In genomic region chr2:43012966-43013365, GRCh38 we compare ENCODE assay signal across 35 cellular contexts.
"Had no signal": no experiment of that assay in that cellular context is flagged by ENCODE, and none has a peak within 500 bp of the region (broad histone marks: within the 10 kb centered on the region; RNA-seq: fewer than 3 reads in every experiment).

No MANE protein-coding gene starts in this region.

- H3K9me3 Mint-ChIP-seq: activated naive CD4-positive, alpha-beta T cell treated with anti-CD3 and anti-CD28 coated beads, Interleukin-2, amount 10 ng/mL, durations not matched to agents 7 days and 5 days had no signal

- H3K27ac Mint-ChIP-seq: activated CD4-positive, alpha-beta memory T cell treated with anti-CD3 and anti-CD28 coated beads for 36 hours; activated naive CD4-positive, alpha-beta T cell treated with anti-CD3 and anti-CD28 coated beads, Interleukin-2, amount 10 ng/mL, durations not matched to agents 7 days and 5 days; activated naive CD8-positive, alpha-beta T cell; activated naive CD8-positive, alpha-beta T cell treated with anti-CD3 and anti-CD28 coated beads, Interleukin-2, amount 50 U/mL, for 24 hours; activated T-helper 1 cell treated with anti-CD3 and anti-CD28 coated beads, Interleukin-12 subunit alpha, Interleukin-12 subunit beta, Interleukin-2, Interleukin-4 antibody, amounts not matched to agents 30 ng/mL and 10 ng/mL and 1 ng/mL, durations not matched to agents 14 hours and 24 hours and 36 hours; brain; WTC11 had no signal

- H3K4me3 Mint-ChIP-seq: activated CD4-positive, alpha-beta memory T cell treated with anti-CD3 and anti-CD28 coated beads for 36 hours; activated naive CD4-positive, alpha-beta T cell treated with anti-CD3 and anti-CD28 coated beads, Interleukin-2, amount 10 ng/mL, durations not matched to agents 7 days and 5 days; activated naive CD8-positive, alpha-beta T cell; activated naive CD8-positive, alpha-beta T cell treated with anti-CD3 and anti-CD28 coated beads, Interleukin-2, amount 50 U/mL, for 24 hours; activated T-cell treated with anti-CD3 and anti-CD28 coated beads, Interleukin-2, amount 50 U/mL, for 4 hours; activated T-helper 1 cell treated with anti-CD3 and anti-CD28 coated beads, Interleukin-12 subunit alpha, Interleukin-12 subunit beta, Interleukin-2, Interleukin-4 antibody, amounts not matched to agents 30 ng/mL and 10 ng/mL and 1 ng/mL, durations not matched to agents 14 hours and 24 hours and 36 hours; brain; WTC11 had no signal

- ATAC-seq: activated CD4-positive, CD25-positive, alpha-beta regulatory T cell treated with anti-CD3 and anti-CD28 coated beads, Interleukin-2, amount 50 U/mL, for 24 hours; activated naive CD8-positive, alpha-beta T cell treated with anti-CD3 and anti-CD28 coated beads, Interleukin-2, amount 50 U/mL, for 24 hours; activated T-cell treated with anti-CD3 and anti-CD28 coated beads, Interleukin-2, amount 50 U/mL, for 4 hours; Panc1; SK-N-SH treated with all-trans-retinoic acid at 6 μM for 48 hours; WTC11 had no signal

- H3K4me3 ChIP-seq: MG63 had no signal

- FAIRE-seq: bronchial epithelial cell had no signal

- H3K36me3 Mint-ChIP-seq: activated naive CD4-positive, alpha-beta T cell treated with anti-CD3 and anti-CD28 coated beads, Interleukin-2, amount 10 ng/mL, durations not matched to agents 7 days and 5 days; brain had no signal

- H3K9me3 ChIP-seq: MG63 had no signal

- H3K4me1 Mint-ChIP-seq: activated naive CD4-positive, alpha-beta T cell treated with anti-CD3 and anti-CD28 coated beads, Interleukin-2, amount 10 ng/mL, durations not matched to agents 7 days and 5 days had no signal

- H3K27me3 ChIP-seq: MG63 had no signal

- H3K36me3 ChIP-seq: MG63 had no signal

- H3K27me3 Mint-ChIP-seq: activated naive CD8-positive, alpha-beta T cell had no signal

- DNase-seq: activated CD4-positive, alpha-beta memory T cell treated with anti-CD3 and anti-CD28 coated beads for 36 hours; activated CD4-positive, alpha-beta T cell treated with anti-CD3 and anti-CD28 coated beads for 4 hours; activated CD4-positive, alpha-beta T cell treated with anti-CD3 and anti-CD28 coated beads, Interleukin-2, amount 50 U/mL, for 1 hour; activated CD8-positive, alpha-beta memory T cell treated with anti-CD3 and anti-CD28 coated beads, Interleukin-2, amount 50 U/mL, for 4 hours; activated gamma-delta T cell treated with Interleukin-2 at 50 U/mL for 16 hours; activated naive CD4-positive, alpha-beta T cell treated with anti-CD3 and anti-CD28 coated beads, Interleukin-2, amount 10 ng/mL, durations not matched to agents 7 days and 5 days; activated naive CD8-positive, alpha-beta T cell treated with anti-CD3 and anti-CD28 coated beads, Interleukin-2, amount 50 U/mL, for 24 hours; activated T-cell treated with anti-CD3 and anti-CD28 coated beads for 4 hours; activated T-cell treated with anti-CD3 and anti-CD28 coated beads, Interleukin-2, amount 50 U/mL, for 4 hours; anterior cingulate cortex; caudate nucleus; Kasumi-1; MG63; NCI-H1048; NCI-H1105 treated with DMSO at 0.1 percent for 48 hours; NCI-H1436; NCI-H1694; NCI-H1930; NCI-H2081 treated with DMSO at 0.1 percent for 48 hours; NCI-H345; NCI-H524 treated with DMSO at 0.1 percent for 48 hours; RPMI8226; SIG-M5; SW 1271; T-helper 1 cell; T-helper 2 cell; T-helper 9 cell had no signal
